Comparison of ENCODE assay signal across 20 cellular contexts in genomic region chr4:11698033-11698432, GRCh38.
DNase-seq lines count a peak whose midpoint lies in the region; ATAC-seq, FAIRE-seq and TF ChIP-seq lines count a peak whose summit lies in the region.
"Had no signal": no experiment of that assay in that cellular context is flagged by ENCODE, and none has a peak within 500 bp of the region (broad histone marks: within the 10 kb centered on the region; RNA-seq: fewer than 3 reads in every experiment).

No MANE protein-coding gene starts in this region.

- TF ChIP-seq POLR2A in IMR-90 (IDR thresholded peaks at IDR 0.05; ENCODE audit: low read depth, low read length) = no peak

- H3K4me3 ChIP-seq in ACC112 (ENCODE audit: low read depth, low read length) (no peak overlapping the region), IMR-90 (ENCODE audit: insufficient read depth, low read depth, low read length) (no peak overlapping the region), mammary epithelial cell (replicated peaks in 1 of 3; ENCODE audit: insufficient read depth in 1 of 3, low read depth in 2 of 3, low read length in 3 of 3) (no peak overlapping the region), pancreas (no peak overlapping the region)
- H3K4me3 ChIP-seq: GM12878, K562 had no signal

- H3K9ac ChIP-seq in IMR-90 (ENCODE audit: low read depth, low read length) (no peak overlapping the region), mammary epithelial cell (ENCODE audit: insufficient read depth, low read length) (peak overlapping the region; percentile 63)

- DNase-seq in IMR-90 (no peak), mammary epithelial cell (no peak), kidney tubule cell (ENCODE audit: low spot score) (peak; percentile 25), pancreas (no peak), hepatic stellate cell (ENCODE audit: low spot score) (no peak)
- DNase-seq: CD4-positive, CD25-positive, alpha-beta regulatory T cell; DMS79; NCI-H1092 treated with DMSO at 0.1 percent for 48 hours; NCI-H1694; NCI-H2107; NCI-H345; NCI-H69; SHP77 had no signal

- peak overlapping the region in 1 of 2 experiments; percentile 63; a peak in 1 of 4 replicates for H4K8ac ChIP-seq in IMR-90 (ENCODE audit: low read depth in 2 of 2, low read length in 2 of 2)

- FAIRE-seq in pancreas (lab: Jason Lieb, UNC) = no peak
- FAIRE-seq: GM12878, K562 had no signal

- H3K36me3 ChIP-seq in ACC112 (ENCODE audit: insufficient read depth, low read length) (no peaks in the 10 kb centered on the region), IMR-90 (ENCODE audit: control insufficient read depth, insufficient read depth, low read length) (no peaks in the 10 kb centered on the region), mammary epithelial cell (ENCODE audit: insufficient read depth, low read length) (no peaks in the 10 kb centered on the region), pancreas (no peaks in the 10 kb centered on the region)

- H3K27me3 ChIP-seq in ACC112 (ENCODE audit: insufficient read depth, low read length) = no peaks in the 10 kb centered on the region
- H3K27me3 ChIP-seq in IMR-90 (ENCODE audit: control insufficient read depth, insufficient read depth, low read length) = no peaks in the 10 kb centered on the region
- H3K27me3 ChIP-seq in mammary epithelial cell (ENCODE audit: insufficient read depth, low read length) = no peaks in the 10 kb centered on the region
- no peaks in the 10 kb centered on the region for H3K27me3 ChIP-seq in pancreas

- H3K9me3 ChIP-seq in IMR-90 (ENCODE audit: control insufficient read depth, insufficient read depth, low read length) = peaks cover 6% of the 10 kb centered on the region
- peaks cover 7% of the 10 kb centered on the region for H3K9me3 ChIP-seq in mammary epithelial cell (replicated peaks; ENCODE audit: insufficient read depth, low read length)
- H3K9me3 ChIP-seq in pancreas = no peaks in the 10 kb centered on the region

- H2BK120ac ChIP-seq in IMR-90 (ENCODE audit: low read depth, low read length) = peak overlapping the region; percentile 90

- H2BK15ac ChIP-seq in IMR-90 (ENCODE audit: low read depth, low read length) = peak overlapping the region; percentile 31; the same call in 1 of the 3 replicates

- H3K79me1 ChIP-seq in IMR-90 (ENCODE audit: low read depth in 1 of 2, low read length in 2 of 2) = no peaks in the 10 kb centered on the region

- peak overlapping the region; percentile 69; the same call in 1 of the 2 replicates for H3K14ac ChIP-seq in IMR-90 (replicated peaks; ENCODE audit: low read depth, low read length)

- H2AK5ac ChIP-seq in IMR-90 (ENCODE audit: low read depth, low read length) = no peak overlapping the region

- TF ChIP-seq CTCF in IMR-90 (conservative IDR thresholded peaks at IDR 0.05; ENCODE audit: low read depth, low read length) = no peak
- no peak for TF ChIP-seq CTCF in mammary epithelial cell (conservative IDR thresholded peaks at IDR 0.05 in 1 of 2, IDR thresholded peaks at IDR 0.05 in 1 of 2; ENCODE audit: extremely low read depth in 1 of 2, insufficient read depth in 1 of 2, low read depth in 1 of 2, low read length in 2 of 2)
- TF ChIP-seq CTCF in pancreas (IDR thresholded peaks at IDR 0.05) = no peak

- H2AFZ ChIP-seq in ACC112 (ENCODE audit: low read length, unreplicated experiment) = no peak overlapping the region
- no peak overlapping the region for H2AFZ ChIP-seq in IMR-90 (replicated peaks; ENCODE audit: low read length, poor library complexity)
- peak overlapping the region; percentile 45 for H2AFZ ChIP-seq in mammary epithelial cell (ENCODE audit: low read depth, low read length)

- H3K56ac ChIP-seq in IMR-90 (ENCODE audit: extremely low read depth, insufficient read depth, low read length) = no peak overlapping the region

- no peaks in the 10 kb centered on the region for H4K20me1 ChIP-seq in IMR-90 (ENCODE audit: insufficient read depth, low read length)
- no peaks in the 10 kb centered on the region for H4K20me1 ChIP-seq in mammary epithelial cell (ENCODE audit: insufficient read depth, low read length)

- no peak overlapping the region; the same call in 1 of the 2 replicates for H3K18ac ChIP-seq in IMR-90 (ENCODE audit: low read depth, low read length)

- H3K27ac ChIP-seq in ACC112 (ENCODE audit: low read depth, low read length) (peak overlapping the region; percentile 8; the same call in 1 of the 2 replicates), IMR-90 (ENCODE audit: insufficient read depth, low read length) (no peak overlapping the region), mammary epithelial cell (ENCODE audit: insufficient read depth, low read depth, low read length) (peak overlapping the region; percentile 91), pancreas (no peak overlapping the region)
- H3K27ac ChIP-seq: HL-60 had no signal

- intact Hi-C loops in IMR-90 (cut with micrococcal nuclease) = no loop called here
- intact Hi-C loops in mammary epithelial cell (cut with micrococcal nuclease) = loop anchor here (2.0 kb wide), 1 partner anchor 63 kb away; no protein-coding TSS in a partner anchor
- intact Hi-C loops in pancreas (cut with DNase I) = no loop called here

- H3K4me2 ChIP-seq in IMR-90 (ENCODE audit: low read depth, low read length) (no peak overlapping the region), mammary epithelial cell (ENCODE audit: insufficient read depth, low read depth, low read length) (peak overlapping the region; percentile 21)

- peak overlapping the region; percentile 89 for H2BK20ac ChIP-seq in IMR-90 (ENCODE audit: low read depth, low read length)

- CTCF ChIA-PET in IMR-90 (lab: Yijun Ruan, JAX) = interaction anchor here (0.6 to 0.7 kb wide), 2 partner anchors 47 to 128 kb away, joined by 3 read pairs; no protein-coding TSS in a partner anchor
- CTCF ChIA-PET in mammary epithelial cell (lab: Charles Lee; ENCODE audit: low non-redundant PET) = no interaction called here

- peak overlapping the region; percentile 60; the same call in 1 of the 2 replicates for H3K23ac ChIP-seq in IMR-90 (ENCODE audit: low read depth, low read length)

- H3K4ac ChIP-seq in IMR-90 (ENCODE audit: low read depth, low read length) = peak overlapping the region; percentile 56; the same call in 1 of the 2 replicates

- no TSS peak for BruUV-seq in IMR-90 (replicated peaks; lab: Mats Ljungman, UMichigan)
- no TSS peak for BruUV-seq in mammary epithelial cell (replicated peaks; lab: Mats Ljungman, UMichigan)

- H2AK9ac ChIP-seq in IMR-90 (replicated peaks; ENCODE audit: low read depth, low read length, poor library complexity) = no peak overlapping the region

- dilution Hi-C loops in IMR-90 (cut with HindIII; ENCODE audit: low sequenced_read_pairs, unreplicated experiment) = no loop called here
- dilution Hi-C loops in mammary epithelial cell (cut with HindIII; ENCODE audit: low sequenced_read_pairs) = no loop called here

- H4K5ac ChIP-seq in IMR-90 (ENCODE audit: low read depth, low read length) = no peak overlapping the region

- peaks cover 7% of the 10 kb centered on the region for H3K9me1 ChIP-seq in IMR-90 (ENCODE audit: insufficient read depth, low read length)

- H4K91ac ChIP-seq in IMR-90 (ENCODE audit: insufficient read depth, low read depth, low read length) = 0 out of 2 replicates have a peak overlapping the region, but pooled peaks have one; percentile 27

- no peak for ATAC-seq in IMR-90 (ENCODE audit: low read depth)
- ATAC-seq in pancreas = no peak
- no peak for ATAC-seq in HG03342 (IDR thresholded peaks at IDR 0.05; ENCODE audit: unreplicated experiment)
- no peak for ATAC-seq in GM18519 (IDR thresholded peaks at IDR 0.05; ENCODE audit: low FRiP score, unreplicated experiment)
- ATAC-seq: GM12878, K562, Panc1 had no signal

- POLR2A ChIA-PET in IMR-90 (lab: Charles Lee; ENCODE audit: unreplicated experiment) = no interaction called here

- H2BK5ac ChIP-seq in IMR-90 (ENCODE audit: low read depth, low read length, poor library complexity, severe bottlenecking) = no peak overlapping the region

- peaks cover 32% of the 10 kb centered on the region for H3K4me1 ChIP-seq in ACC112 (ENCODE audit: control insufficient read depth, insufficient read depth, low read length, unreplicated experiment)
- H3K4me1 ChIP-seq in IMR-90 (ENCODE audit: control insufficient read depth, insufficient read depth, low read length) = peaks cover 10% of the 10 kb centered on the region
- H3K4me1 ChIP-seq in mammary epithelial cell (ENCODE audit: insufficient read depth, low read length) = peaks cover 51% of the 10 kb centered on the region
- H3K4me1 ChIP-seq in pancreas = no peaks in the 10 kb centered on the region

- TF ChIP-seq RAD21 in IMR-90 (IDR thresholded peaks at IDR 0.05; ENCODE audit: low read length) = no peak

- WGBS in IMR-90 (ENCODE audit: extremely low coverage in 2 of 2, insufficient read length in 1 of 2), 2 experiments = no CpG with 5 or more reads among the region's 2 CpGs
- WGBS in mammary epithelial cell (ENCODE audit: low coverage, missing lambda C conversion rate) = 81% methylated on average over 2 of the region's 2 CpGs
- WGBS in pancreas, 2 donors = 23 to 30% methylated on average over 2 of the region's 2 CpGs

- no peaks in the 10 kb centered on the region for H3K79me2 ChIP-seq in ACC112 (ENCODE audit: control insufficient read depth, insufficient read depth, low read length, unreplicated experiment)
- no peaks in the 10 kb centered on the region for H3K79me2 ChIP-seq in mammary epithelial cell (ENCODE audit: insufficient read depth, low read length)

- in situ Hi-C loops in IMR-90 (cut with MboI; ENCODE audit: low sequenced_read_pairs) (no loop called here), mammary epithelial cell (cut with MboI; ENCODE audit: low sequenced_read_pairs in 2 of 2) (no loop called here)

TF ChIP-seq in IMR-90, 13 proteins besides CTCF, POLR2A, EP300 and RAD21 (continues in another document):
- TF ChIP-seq SMC3 (IDR thresholded peaks at IDR 0.05; ENCODE audit: low read depth, low read length) (no peak), MAZ (IDR thresholded peaks at IDR 0.05; ENCODE audit: borderline replicate concordance, low read depth, low read length) (no peak), CHD1 (IDR thresholded peaks at IDR 0.05; ENCODE audit: low read depth, low read length) (no peak), BHLHE40 (IDR thresholded peaks at IDR 0.05; ENCODE audit: low read depth, low read length) (no peak), RFX5 (IDR thresholded peaks at IDR 0.05; ENCODE audit: low read depth, low read length) (no peak), CEBPB (IDR thresholded peaks at IDR 0.05; ENCODE audit: low read depth, low read length) (no peak), USF2 (IDR thresholded peaks at IDR 0.05; ENCODE audit: low read depth, low read length) (no peak), NFE2L2 (IDR thresholded peaks at IDR 0.05; ENCODE audit: low read depth, low read length) (no peak), MAFK (IDR thresholded peaks at IDR 0.05; ENCODE audit: low read depth, low read length) (no peak)

Comparison
In these comparisons a context has a peak if more than half of its experiments do, and no peak if none do; other contexts are left out.
1. H3K27ac ChIP-seq: peak in ACC112 (single experiment) and mammary epithelial cell (single experiment); none in IMR-90 (single experiment) and pancreas (0 of 4).